In genomic region chr3:58198362-58198761, GRCh38 we compare ENCODE assay signal across 23 cellular contexts. TPM values are rescaled to one million over a fixed set of nuclear protein-coding genes. Genes with fewer than 3 reads are reported as not detected.
A peak's percentile ranks its signal among the peaks of the same experiment; 100 is the strongest.
DNase-seq lines count a peak whose midpoint lies in the region; ATAC-seq and TF ChIP-seq lines count a peak whose summit lies in the region.
"Had no signal": no experiment of that assay in that cellular context is flagged by ENCODE, and none has a peak within 500 bp of the region (broad histone marks: within the 10 kb centered on the region; RNA-seq: fewer than 3 reads in every experiment).

No MANE protein-coding gene starts in this region.

- H2AFZ ChIP-seq in OCI-LY3 (ENCODE audit: low read depth, low read length) = no peak overlapping the region

- H3K9me3 ChIP-seq in OCI-LY3 (ENCODE audit: insufficient read depth, low read length) (peaks cover 22% of the 10 kb centered on the region), body of pancreas (no peaks in the 10 kb centered on the region)
- H3K9me3 ChIP-seq: transverse colon had no signal

- no peak for TF ChIP-seq POLR2A in body of pancreas (IDR thresholded peaks at IDR 0.05)

- 85 to 88% methylated on average over 8 of the region's 8 CpGs for WGBS in body of pancreas, 2 donors

- no peak overlapping the region for H3K9ac ChIP-seq in OCI-LY3 (ENCODE audit: low read length)

- no peaks in the 10 kb centered on the region for H3K79me2 ChIP-seq in OCI-LY3 (ENCODE audit: low read length)

- H4K20me1 ChIP-seq in OCI-LY3 (ENCODE audit: insufficient read depth, low read length) = no peaks in the 10 kb centered on the region

- intact Hi-C loops in sciatic nerve (cut with DNase I) (no loop called here), body of pancreas (cut with DNase I) (no loop called here)

- ATAC-seq in esophagus mucosa = peak; percentile 58
- peak; percentile 9 for ATAC-seq in sciatic nerve
- no peak for ATAC-seq in body of pancreas
- ATAC-seq: natural killer cell; stimulated activated naive CD8-positive, alpha-beta T cell treated with anti-CD3 and anti-CD28 coated beads, Interleukin-15, Interleukin-2, amounts not matched to agents 100 U/mL and 50 U/mL, for 24 hours had no signal

- peak overlapping the region; percentile 2; the same call in 1 of the 2 replicates for H3K4me2 ChIP-seq in OCI-LY3 (ENCODE audit: low read length)

- no peak overlapping the region for H3K4me3 ChIP-seq in OCI-LY3 (ENCODE audit: low read length)
- no peak overlapping the region for H3K4me3 ChIP-seq in body of pancreas
- H3K4me3 ChIP-seq: cardiac muscle cell, skin epidermis, transverse colon had no signal

- H3K36me3 ChIP-seq in OCI-LY3 (replicated peaks; ENCODE audit: low read depth, low read length) (peaks cover 17% of the 10 kb centered on the region), body of pancreas (replicated peaks in 1 of 2; ENCODE audit: insufficient read depth in 1 of 2, low read depth in 2 of 2) (no peaks in the 10 kb centered on the region)
- H3K36me3 ChIP-seq: cardiac muscle cell, transverse colon had no signal

- H3K4me1 ChIP-seq in OCI-LY3 (ENCODE audit: low read length) = peaks cover 65% of the 10 kb centered on the region
- no peaks in the 10 kb centered on the region for H3K4me1 ChIP-seq in body of pancreas

- H3K27ac ChIP-seq in OCI-LY3 (ENCODE audit: low read length) (peak overlapping the region; percentile 73), body of pancreas (no peak overlapping the region)
- H3K27ac ChIP-seq: cardiac muscle cell had no signal

- DNase-seq in ELR (ENCODE audit: low read depth) (peak; percentile 43), sciatic nerve (ENCODE audit: low spot score) (no peak), iPS-NIHi11 (ENCODE audit: low spot score) (no peak), HK-2 (ENCODE audit: unreplicated experiment) (no peak), body of pancreas (no peak)
- DNase-seq: activated CD4-positive, alpha-beta T cell treated with anti-CD3 and anti-CD28 coated beads, Interleukin-2, amount 10 ng/mL, durations not matched to agents 7 days and 5 days; activated effector memory CD4-positive, alpha-beta T cell treated with Interleukin-2 at 50 U/mL for 16 hours; DMS79 treated with DMSO at 0.1 percent for 48 hours; effector CD4-positive, alpha-beta T cell; GOT3; islet precursor cell; natural killer cell; NCI-H1436; NCI-H2171; NCI-H526 treated with DMSO at 0.1 percent for 48 hours; SHP77; stimulated activated naive CD8-positive, alpha-beta T cell treated with anti-CD3 and anti-CD28 coated beads, Interleukin-15, Interleukin-2, amounts not matched to agents 100 U/mL and 50 U/mL, for 24 hours; transverse colon had no signal

- TF ChIP-seq CTCF in OCI-LY3 (IDR thresholded peaks at IDR 0.05; ENCODE audit: low read depth, low read length) = no peak
- TF ChIP-seq CTCF in body of pancreas (IDR thresholded peaks at IDR 0.05) = no peak

- no peaks in the 10 kb centered on the region for H3K27me3 ChIP-seq in OCI-LY3 (ENCODE audit: low read depth, low read length)
- no peaks in the 10 kb centered on the region for H3K27me3 ChIP-seq in body of pancreas
- H3K27me3 ChIP-seq: cardiac muscle cell, transverse colon had no signal

RNA-seq across cellular contexts. Expression of gene DNASE1L3, which starts 12.4 kb away (rescaled TPM):
- 2.7 TPM for total RNA-seq in esophagus mucosa
- total RNA-seq in sciatic nerve = 2.0 TPM
- total RNA-seq in body of pancreas = 1 to 10 TPM in 1 of 2 donors, not detected in 1; 2.1 TPM
- total RNA-seq: activated CD4-positive, alpha-beta T cell treated with anti-CD3 and anti-CD28 coated beads, Interleukin-2, amount 10 ng/mL, durations not matched to agents 7 days and 5 days; MCF 10A had no signal

RNA-seq across cellular contexts. Expression of gene ABHD6, which starts 39.2 kb away (rescaled TPM):
- total RNA-seq in esophagus mucosa (4.1 TPM), sciatic nerve (14.0 TPM), body of pancreas (1 to 10 TPM; 5.3 to 6.2 TPM)
